Comparison of ENCODE assay signal across 1 cellular context in the genomic region with DNA sequence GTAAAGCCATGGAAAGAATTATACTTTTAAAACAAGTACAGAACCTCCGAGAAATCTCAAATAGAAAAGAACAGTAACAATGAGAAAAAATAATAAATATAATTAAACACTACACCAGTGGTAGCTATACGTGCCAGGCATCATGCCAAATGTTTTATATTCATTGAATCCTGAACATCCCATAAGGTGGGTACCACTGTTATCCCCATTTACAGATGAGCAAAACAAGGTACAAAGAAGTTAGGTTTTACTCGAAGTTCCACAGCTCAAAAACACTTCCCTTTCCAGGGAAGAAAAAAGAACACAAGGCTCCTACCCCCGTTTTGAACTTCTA.
TF ChIP-seq lines count a peak whose summit lies in the region.

No MANE protein-coding gene starts in this region.

TF ChIP-seq in endothelial cell of umbilical vein, 7 proteins besides CTCF, POLR2A, EP300 and RAD21 (continued from another document):
- TF ChIP-seq FOS (IDR thresholded peaks at IDR 0.05; ENCODE audit: borderline replicate concordance, insufficient read depth, low read length) = no peak
- no peak for TF ChIP-seq POLR2AphosphoS5 (IDR thresholded peaks at IDR 0.05; ENCODE audit: insufficient read depth, low read depth, low read length)
- TF ChIP-seq, protein P1, sequence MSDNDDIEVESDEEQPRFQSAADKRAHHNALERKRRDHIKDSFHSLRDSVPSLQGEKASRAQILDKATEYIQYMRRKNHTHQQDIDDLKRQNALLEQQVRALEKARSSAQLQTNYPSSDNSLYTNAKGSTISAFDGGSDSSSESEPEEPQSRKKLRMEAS (IDR thresholded peaks at IDR 0.05; ENCODE audit: insufficient read depth, insufficient read length) = no peak
TF ChIP-seq in endothelial cell of umbilical vein: peak in this region for 0.
